Comparison of ENCODE assay signal across 1 cellular context in genomic region chr22:23257889-23258825, GRCh38.
TF ChIP-seq lines count a peak whose summit lies in the region.

No MANE protein-coding gene starts in this region.

TF ChIP-seq in K562, 482 proteins besides CTCF, POLR2A, EP300 and RAD21 (continues in another document):
- TF ChIP-seq E2F3 (CRISPR knock-in tag; IDR thresholded peaks at IDR 0.05) (no peak), PPARD (CRISPR knock-in tag; IDR thresholded peaks at IDR 0.05) (no peak), SIX5 (IDR thresholded peaks at IDR 0.05; ENCODE audit: borderline replicate concordance in 1 of 2, insufficient read depth in 1 of 2, low read depth in 1 of 2, low read length in 2 of 2) (no peak), ZNF668 (CRISPR knock-in tag; IDR thresholded peaks at IDR 0.05) (no peak), TBP (optimal IDR thresholded peaks at IDR 0.05; ENCODE audit: low read depth, low read length) (no peak), GTF2F1 (IDR thresholded peaks at IDR 0.05; ENCODE audit: low read depth, low read length) (peak; percentile 73), SFPQ (IDR thresholded peaks at IDR 0.05; ENCODE audit: low read depth, low read length) (no peak), THRAP3 (IDR thresholded peaks at IDR 0.05; ENCODE audit: borderline replicate concordance) (no peak), ZNF778 (CRISPR knock-in tag; IDR thresholded peaks at IDR 0.05) (no peak), CEBPZ (IDR thresholded peaks at IDR 0.05; ENCODE audit: borderline replicate concordance, low read depth, low read length) (no peak), RBM14 (IDR thresholded peaks at IDR 0.05; ENCODE audit: borderline replicate concordance, insufficient read depth, low read depth, low read length) (no peak), IRF9 (tag; IDR thresholded peaks at IDR 0.05) (no peak), ZNF436 (CRISPR knock-in tag; IDR thresholded peaks at IDR 0.05) (no peak), TAF9B (IDR thresholded peaks at IDR 0.05; ENCODE audit: partially characterized antibody) (no peak), PATZ1 (CRISPR knock-in tag; IDR thresholded peaks at IDR 0.05; ENCODE audit: borderline replicate concordance) (no peak), ZNF12 (CRISPR knock-in tag; IDR thresholded peaks at IDR 0.05) (no peak), FOXP4 (CRISPR knock-in tag; IDR thresholded peaks at IDR 0.05; ENCODE audit: borderline replicate concordance) (no peak), MLX (CRISPR knock-in tag; conservative IDR thresholded peaks at IDR 0.05) (0 out of 4 replicates have a peak, but pooled peaks of 1 of the 2 experiments have one; percentile 14), ZNF780A (CRISPR knock-in tag; IDR thresholded peaks at IDR 0.05) (no peak), HNRNPK (IDR thresholded peaks at IDR 0.05; ENCODE audit: low read depth, low read length, poor library complexity, severe bottlenecking) (no peak), ATF2 (CRISPR knock-in tag; IDR thresholded peaks at IDR 0.05) (no peak), MLLT1 (IDR thresholded peaks at IDR 0.05) (no peak), CHD7 (IDR thresholded peaks at IDR 0.05; ENCODE audit: low read depth, low read length) (no peak)
